Comparison of ENCODE assay signal across 8 cellular contexts in genomic region chr1:230976825-230977747, GRCh38. TPM values are rescaled to one million over a fixed set of nuclear protein-coding genes. Genes with fewer than 3 reads are reported as not detected.
DNase-seq lines count a peak whose midpoint lies in the region; ATAC-seq and TF ChIP-seq lines count a peak whose summit lies in the region.

No MANE protein-coding gene starts in this region.

- H3K4me1 ChIP-seq in skeletal muscle satellite cell (ENCODE audit: control insufficient read depth, insufficient read depth, low read length), result peaks cover 15% of the 10 kb centered on the region

- DNase-seq in SIG-M5 treated with dmso at 0.1 percent for 504 hours (lab: John Stamatoyannopoulos, UW; ENCODE audit: unreplicated experiment) (peak; percentile 46), SIG-M5 (lab: John Stamatoyannopoulos, UW) (no peak), T-helper 22 cell (ENCODE audit: low read depth) (peak; percentile 46), epithelial cell of proximal tubule (ENCODE audit: low read depth) (no peak), D341Med (ENCODE audit: low spot score) (no peak), NCI-H748 (lab: John Stamatoyannopoulos, UW; ENCODE audit: unreplicated experiment) (no peak)

- no peak for TF ChIP-seq CTCF in epithelial cell of proximal tubule (conservative IDR thresholded peaks at IDR 0.05; ENCODE audit: low read depth, low read length)

- peak overlapping the region; percentile 86 for H3K4me2 ChIP-seq in skeletal muscle satellite cell (ENCODE audit: low read length)

- no peak for ATAC-seq in esophagus mucosa

- no peaks in the 10 kb centered on the region for H3K9me3 ChIP-seq in skeletal muscle satellite cell (replicated peaks; ENCODE audit: low read length)

- H3K4me3 ChIP-seq in epithelial cell of proximal tubule (ENCODE audit: low read depth, low read length), result peak overlapping the region; percentile 89
- peak overlapping the region; percentile 78 for H3K4me3 ChIP-seq in skeletal muscle satellite cell (ENCODE audit: low read length)

- H3K36me3 ChIP-seq in skeletal muscle satellite cell (ENCODE audit: insufficient read depth, low read length), result peaks cover 7% of the 10 kb centered on the region

- peak overlapping the region; percentile 45 for H3K9ac ChIP-seq in skeletal muscle satellite cell (ENCODE audit: low read depth, low read length)

- H3K27me3 ChIP-seq in skeletal muscle satellite cell (ENCODE audit: control insufficient read depth, insufficient read depth, low read length), result no peaks in the 10 kb centered on the region

RNA-seq across cellular contexts. Expression of gene TTC13, which starts 1.6 kb away (rescaled TPM):
- total RNA-seq in epithelial cell of proximal tubule, result 8.5 and 12.2 TPM in 2 replicates
- 7.1 and 9.8 TPM in 2 replicates for total RNA-seq in skeletal muscle satellite cell (2012; rRNA removed)
- total RNA-seq in esophagus mucosa, result 6.6 TPM

RNA-seq across cellular contexts. Expression of gene ARV1, which starts 1.8 kb away (rescaled TPM):
- 6.7 and 16.0 TPM in 2 replicates for total RNA-seq in epithelial cell of proximal tubule
- 16.7 and 18.1 TPM in 2 replicates for total RNA-seq in skeletal muscle satellite cell (2012; rRNA removed)
- total RNA-seq in esophagus mucosa, result 17.3 TPM

Comparison
In these comparisons a context has a peak if more than half of its experiments do, and no peak if none do; other contexts are left out.
1. DNase-seq: peak in SIG-M5 treated with dmso at 0.1 percent for 504 hours (single experiment) and T-helper 22 cell (single experiment); none in SIG-M5 (single experiment), epithelial cell of proximal tubule (single experiment), D341Med (single experiment) and NCI-H748 (single experiment).